9 cellular contexts compared by ENCODE assay signal in genomic region chr1:214446772-214447556, GRCh38.
DNase-seq lines count a peak whose midpoint lies in the region; ATAC-seq and TF ChIP-seq lines count a peak whose summit lies in the region.
"Had no signal": no experiment of that assay in that cellular context is flagged by ENCODE, and none has a peak within 500 bp of the region (broad histone marks: within the 10 kb centered on the region; RNA-seq: fewer than 3 reads in every experiment).

No MANE protein-coding gene starts in this region.

- H3K36me3 Mint-ChIP-seq in activated naive CD4-positive, alpha-beta T cell treated with anti-CD3 and anti-CD28 coated beads for 36 hours (ENCODE audit: low read depth): no peaks in the 10 kb centered on the region
- H3K36me3 Mint-ChIP-seq in CD4-positive, alpha-beta memory T cell: no peaks in the 10 kb centered on the region

- POLR2A ChIA-PET in CD4-positive, alpha-beta memory T cell (lab: Charles Lee; ENCODE audit: partially characterized antibody): no interaction called here

- no peaks in the 10 kb centered on the region for H3K9me3 Mint-ChIP-seq in activated naive CD4-positive, alpha-beta T cell treated with anti-CD3 and anti-CD28 coated beads for 36 hours
- peaks cover 0 to 2% (median 0%) of the 10 kb centered on the region in 8 donors for H3K9me3 Mint-ChIP-seq in CD4-positive, alpha-beta memory T cell

- H3K4me1 Mint-ChIP-seq in activated naive CD4-positive, alpha-beta T cell treated with anti-CD3 and anti-CD28 coated beads for 36 hours (ENCODE audit: low read depth): peaks cover 32% of the 10 kb centered on the region
- peaks cover 0 to 4% (median 0%) of the 10 kb centered on the region in 4 donors for H3K4me1 Mint-ChIP-seq in CD4-positive, alpha-beta memory T cell

- H3K9me3 ChIP-seq in HUES6 (ENCODE audit: control insufficient read depth, insufficient read depth, low read depth, low read length): no peaks in the 10 kb centered on the region
- no peaks in the 10 kb centered on the region for H3K9me3 ChIP-seq in CD4-positive, alpha-beta memory T cell (ENCODE audit: control insufficient read depth in 1 of 2, low read length in 2 of 2)

- intact Hi-C loops in activated naive CD4-positive, alpha-beta T cell treated with anti-CD3 and anti-CD28 coated beads for 36 hours (cut with micrococcal nuclease): loop anchor here (5.0 kb wide), 1 partner anchor 185 kb away; no protein-coding TSS in a partner anchor
- intact Hi-C loops in CD4-positive, alpha-beta memory T cell (cut with micrococcal nuclease): no loop called here

- TF ChIP-seq CTCF in astrocyte of the spinal cord (IDR thresholded peaks at IDR 0.05; ENCODE audit: low read depth, low read length): no peak

- H3K27ac ChIP-seq in HUES6 (ENCODE audit: low read depth, low read length): peak overlapping the region; percentile 84
- H3K27ac ChIP-seq in CD4-positive, alpha-beta memory T cell (ENCODE audit: low read depth, low read length): no peak overlapping the region
- H3K27ac ChIP-seq: C4-2B had no signal

- peaks cover 2% of the 10 kb centered on the region for H3K27me3 Mint-ChIP-seq in activated naive CD4-positive, alpha-beta T cell treated with anti-CD3 and anti-CD28 coated beads for 36 hours (ENCODE audit: low read depth)
- H3K27me3 Mint-ChIP-seq in CD4-positive, alpha-beta memory T cell: peaks cover 0 to 8% of the 10 kb centered on the region in 2 donors

- H3K36me3 ChIP-seq in HUES6 (ENCODE audit: control insufficient read depth, insufficient read depth, low read length): peaks cover 16% of the 10 kb centered on the region; the same call in 1 of the 2 replicates
- no peaks in the 10 kb centered on the region for H3K36me3 ChIP-seq in CD4-positive, alpha-beta memory T cell (ENCODE audit: insufficient read depth, low read length)

- no peak for DNase-seq in activated naive CD4-positive, alpha-beta T cell treated with anti-CD3 and anti-CD28 coated beads for 36 hours
- no peak for DNase-seq in activated naive CD4-positive, alpha-beta T cell (lab: John Stamatoyannopoulos, UW)
- DNase-seq in astrocyte of the spinal cord (ENCODE audit: low read depth, low spot score) (peak; percentile 97), left lobe of liver (ENCODE audit: low spot score) (no peak), NCI-H1092 (lab: John Stamatoyannopoulos, UW) (no peak)
- DNase-seq in NK-92 treated with Interleukin-12 subunit alpha and Interleukin-12 subunit beta, amount 100 ng/mL, for 24 hours (lab: John Stamatoyannopoulos, UW): no peak
- no peak for DNase-seq in CD4-positive, alpha-beta memory T cell

- peak overlapping the region; percentile 16 for H3K27ac Mint-ChIP-seq in activated naive CD4-positive, alpha-beta T cell treated with anti-CD3 and anti-CD28 coated beads for 36 hours
- H3K27ac Mint-ChIP-seq in CD4-positive, alpha-beta memory T cell: no peak overlapping the region

- H3K4me3 Mint-ChIP-seq in activated naive CD4-positive, alpha-beta T cell treated with anti-CD3 and anti-CD28 coated beads for 36 hours: no peak overlapping the region
- H3K4me3 Mint-ChIP-seq in CD4-positive, alpha-beta memory T cell: no peak overlapping the region

- peak overlapping the region; percentile 67 for H3K9ac ChIP-seq in HUES6 (ENCODE audit: low read length)

- peak; percentile 21 for ATAC-seq in left lobe of liver

- CTCF ChIA-PET in activated naive CD4-positive, alpha-beta T cell treated with anti-CD3 and anti-CD28 coated beads for 36 hours (lab: Charles Lee): interaction anchor here (0.9 kb wide), 1 partner anchor 115 kb away, joined by 4 read pairs; no protein-coding TSS in a partner anchor
- CTCF ChIA-PET in CD4-positive, alpha-beta memory T cell (lab: Charles Lee; ENCODE audit: partially characterized antibody): no interaction called here

- peaks cover 66% of the 10 kb centered on the region for H3K4me1 ChIP-seq in HUES6 (ENCODE audit: control insufficient read depth, insufficient read depth, low read length)
- H3K4me1 ChIP-seq in CD4-positive, alpha-beta memory T cell (ENCODE audit: insufficient read depth, low read length): no peaks in the 10 kb centered on the region

- H3K4me3 ChIP-seq in HUES6 (ENCODE audit: low read depth, low read length) (peak overlapping the region; percentile 31), astrocyte of the spinal cord (ENCODE audit: low read depth, low read length) (no peak overlapping the region)
- no peak overlapping the region for H3K4me3 ChIP-seq in CD4-positive, alpha-beta memory T cell (ENCODE audit: low read length in 2 of 2)

- in situ Hi-C loops in astrocyte of the spinal cord (cut with HindIII; ENCODE audit: low sequenced_read_pairs): no loop called here

- no peaks in the 10 kb centered on the region for H3K27me3 ChIP-seq in HUES6 (ENCODE audit: control insufficient read depth, insufficient read depth, low read length)
- no peaks in the 10 kb centered on the region for H3K27me3 ChIP-seq in CD4-positive, alpha-beta memory T cell (ENCODE audit: insufficient read depth, low read length)
